Comparison of ENCODE assay signal across 8 cellular contexts in genomic region chr13:30735025-30735967, GRCh38. TPM values are rescaled to one million over a fixed set of nuclear protein-coding genes. Genes with fewer than 3 reads are reported as not detected.
DNase-seq lines count a peak whose midpoint lies in the region; ATAC-seq, FAIRE-seq and TF ChIP-seq lines count a peak whose summit lies in the region.

TSS of gene ALOX5AP (plus strand) at chr13:30735543. CDS start at chr13:30735606, 63 bp downstream.

- no peak within 1 kb of the TSS for H3K4me3 ChIP-seq in liver (ENCODE audit: low read depth in 1 of 3, low read length in 3 of 3)
- no peak within 1 kb of the TSS for H3K4me3 ChIP-seq in HepG2 (replicated peaks in 1 of 3; ENCODE audit: insufficient read depth in 1 of 3, low read depth in 2 of 3, low read length in 3 of 3)
- peak within 1 kb of the TSS; percentile 71 for H3K4me3 ChIP-seq in SU-DHL-6 (ENCODE audit: insufficient read depth, low read length, poor library complexity, severe bottlenecking)
- H3K4me3 ChIP-seq in subcutaneous abdominal adipose tissue (ENCODE audit: low read depth in 1 of 5, low read length in 5 of 5), result peak within 1 kb of the TSS; percentile 28 to 51 (median 41)

- H3K4me2 ChIP-seq in HepG2 (ENCODE audit: low read depth, low read length) (no peak within 1 kb of the TSS), SU-DHL-6 (ENCODE audit: low read depth, low read length, poor library complexity, severe bottlenecking) (peak within 1 kb of the TSS; percentile 98)

- POLR2A ChIA-PET in HepG2 (lab: Yijun Ruan, JAX), result no interaction called here

- H3K9me3 ChIP-seq in liver (ENCODE audit: control insufficient read depth in 4 of 4, low read length in 3 of 4) (no peaks in the 10 kb centered on the region), HepG2 (ENCODE audit: low read length) (no peaks in the 10 kb centered on the region), SU-DHL-6 (ENCODE audit: insufficient read depth, low read length) (no peaks in the 10 kb centered on the region), subcutaneous abdominal adipose tissue (ENCODE audit: control insufficient read depth in 5 of 5, low read length in 5 of 5) (no peaks in the 10 kb centered on the region)

- peaks cover 15% of the 10 kb centered on the region; the same call in 1 of the 2 replicates for H3F3A ChIP-seq in SU-DHL-6 (ENCODE audit: insufficient read depth)

- CTCF ChIA-PET in HepG2 (lab: Yijun Ruan, JAX; ENCODE audit: low intra/inter-chr PET ratio, low total read pairs), result no interaction called here

- no TSS peak for BruUV-seq in HepG2 (replicated peaks; lab: Mats Ljungman, UMichigan)

- no peaks in the 10 kb centered on the region for H3K9me2 ChIP-seq in SU-DHL-6 (replicated peaks; ENCODE audit: insufficient read depth, low read length)

- intact Hi-C loops in HepG2 (cut with micrococcal nuclease; ENCODE audit: unreplicated experiment), result no loop called here

- TF ChIP-seq EP300 in HepG2 (IDR thresholded peaks at IDR 0.05; ENCODE audit: low read depth in 2 of 2, low read length in 2 of 2) (no peak), HepG2 (CRISPR knock-in tag; IDR thresholded peaks at IDR 0.05; ENCODE audit: borderline replicate concordance) (no peak)

- H3K27ac ChIP-seq in liver (ENCODE audit: low read depth in 1 of 2, low read length in 2 of 2) (peak within 1 kb of the TSS; percentile 25 to 33), HepG2 (ENCODE audit: extremely low read length, insufficient read depth, low read length) (no peak within 1 kb of the TSS), SU-DHL-6 (ENCODE audit: low read depth, low read length) (peak within 1 kb of the TSS; percentile 83), foreskin keratinocyte (peak within 1 kb of the TSS; percentile 67), subcutaneous abdominal adipose tissue (ENCODE audit: low read depth, low read length) (no peak within 1 kb of the TSS)

- no peak for ATAC-seq in HepG2
- peak; percentile 55 for ATAC-seq in HG03097 (IDR thresholded peaks at IDR 0.05; ENCODE audit: low FRiP score, unreplicated experiment)
- no peak for ATAC-seq in foreskin keratinocyte

- in situ Hi-C loops in HepG2 (cut with HindIII; ENCODE audit: extremely low pct_ligation_motif_present, low pct_unique_long_range_greater_than_20kb), result no loop called here

- TF ChIP-seq CTCF in liver (IDR thresholded peaks at IDR 0.05; ENCODE audit: low read depth, low read length, missing input control), result no peak
- no peak for TF ChIP-seq CTCF in HepG2 (CRISPR knock-in tag; IDR thresholded peaks at IDR 0.05)
- no peak for TF ChIP-seq CTCF in SU-DHL-6 (IDR thresholded peaks at IDR 0.05; ENCODE audit: insufficient read depth, low read length, poor library complexity, severe bottlenecking)
- no peak for TF ChIP-seq CTCF in foreskin keratinocyte (conservative IDR thresholded peaks at IDR 0.05)

- H3K4me1 ChIP-seq in liver (ENCODE audit: control insufficient read depth in 4 of 4, insufficient read depth in 4 of 4, low read length in 3 of 4), result no peaks in the 10 kb centered on the region
- peaks cover 28% of the 10 kb centered on the region for H3K4me1 ChIP-seq in HepG2 (ENCODE audit: insufficient read depth, low read length)
- H3K4me1 ChIP-seq in foreskin keratinocyte, result peaks cover 16% of the 10 kb centered on the region
- H3K4me1 ChIP-seq in subcutaneous abdominal adipose tissue (ENCODE audit: control insufficient read depth in 5 of 5, insufficient read depth in 5 of 5, low read length in 5 of 5), result peaks cover 0 to 32% (median 13%) of the 10 kb centered on the region in 5 donors

- H2AFZ ChIP-seq in HepG2 (ENCODE audit: low read length), result no peak within 1 kb of the TSS
- peak within 1 kb of the TSS; percentile 77 for H2AFZ ChIP-seq in SU-DHL-6 (ENCODE audit: low read depth, low read length, severe bottlenecking)

- H4K20me1 ChIP-seq in HepG2 (ENCODE audit: insufficient read depth, low read length) (no peaks in the 10 kb centered on the region), SU-DHL-6 (ENCODE audit: low read depth, low read length) (no peaks in the 10 kb centered on the region)

- peak within 1 kb of the TSS in 1 of 2 donors; percentile 54 for H3K9ac ChIP-seq in liver (ENCODE audit: low read depth in 1 of 2, low read length in 2 of 2)
- no peak within 1 kb of the TSS for H3K9ac ChIP-seq in HepG2 (ENCODE audit: insufficient read depth, low read depth, low read length)
- H3K9ac ChIP-seq in SU-DHL-6 (ENCODE audit: low read length), result peak within 1 kb of the TSS; percentile 63
- peak within 1 kb of the TSS in 1 of 5 donors; percentile 9 for H3K9ac ChIP-seq in subcutaneous abdominal adipose tissue (ENCODE audit: low read length in 5 of 5)

- H3K36me3 ChIP-seq in liver (ENCODE audit: control insufficient read depth in 4 of 4, insufficient read depth in 3 of 4, low read depth in 1 of 4, low read length in 3 of 4) (no peaks in the 10 kb centered on the region), HepG2 (replicated peaks in 1 of 2; ENCODE audit: control insufficient read depth in 1 of 2, insufficient read depth in 2 of 2, low read length in 2 of 2) (no peaks in the 10 kb centered on the region), SU-DHL-6 (ENCODE audit: low read length) (no peaks in the 10 kb centered on the region), subcutaneous abdominal adipose tissue (ENCODE audit: control insufficient read depth in 5 of 5, insufficient read depth in 5 of 5, low read length in 5 of 5) (no peaks in the 10 kb centered on the region)

- no peak for FAIRE-seq in HepG2 (lab: Jason Lieb, UNC)

- H3K27me3 ChIP-seq in liver (ENCODE audit: control insufficient read depth in 4 of 4, insufficient read depth in 4 of 4, low read length in 3 of 4) (no peaks in the 10 kb centered on the region), HepG2 (ENCODE audit: control insufficient read depth in 1 of 2, insufficient read depth in 2 of 2, low read length in 2 of 2) (peaks cover 2 to 7% of the 10 kb centered on the region in 2 experiments; a peak in 2 of 5 replicates), SU-DHL-6 (ENCODE audit: low read length) (no peaks in the 10 kb centered on the region), foreskin keratinocyte (no peaks in the 10 kb centered on the region), subcutaneous abdominal adipose tissue (ENCODE audit: control insufficient read depth in 5 of 5, insufficient read depth in 4 of 5, low read length in 5 of 5) (no peaks in the 10 kb centered on the region)

- TF ChIP-seq POLR2A in HepG2 (IDR thresholded peaks at IDR 0.05; ENCODE audit: insufficient read depth in 1 of 2, low read depth in 2 of 2, low read length in 2 of 2), result no peak

- DNase-seq in HepG2 (ENCODE audit: low spot score) (no peak), foreskin keratinocyte (no peak), NCI-H2227 (lab: John Stamatoyannopoulos, UW; ENCODE audit: unreplicated experiment) (no peak), putamen (ENCODE audit: low spot score) (no peak)

- H3K79me2 ChIP-seq in HepG2 (ENCODE audit: insufficient read depth, low read length) (no peaks in the 10 kb centered on the region), SU-DHL-6 (ENCODE audit: insufficient read depth, low read length) (peaks cover 22% of the 10 kb centered on the region)

- WGBS in liver, result 79% methylated on average over 7 of the region's 7 CpGs
- WGBS in HepG2 (ENCODE audit: low lambda C conversion rate), result 29% methylated on average over 7 of the region's 7 CpGs

- TF ChIP-seq RAD21 in liver (IDR thresholded peaks at IDR 0.05) (no peak), HepG2 (CRISPR knock-in tag; IDR thresholded peaks at IDR 0.05) (no peak)

TF ChIP-seq in liver, 16 proteins besides CTCF, POLR2A, EP300 and RAD21 (continues in another document):
- no peak for TF ChIP-seq GABPA (IDR thresholded peaks at IDR 0.05 in 1 of 2, conservative IDR thresholded peaks at IDR 0.05 in 1 of 2)
- no peak for TF ChIP-seq SP1 (IDR thresholded peaks at IDR 0.05)
- TF ChIP-seq HNF4A (conservative IDR thresholded peaks at IDR 0.05), result no peak
- TF ChIP-seq HNF4G (IDR thresholded peaks at IDR 0.05), result no peak

TF ChIP-seq in HepG2, 621 proteins besides CTCF, POLR2A, EP300 and RAD21:
- no peak for TF ChIP-seq ZNF260 (CRISPR knock-in tag; IDR thresholded peaks at IDR 0.05; ENCODE audit: borderline replicate concordance, low read depth)
- no peak for TF ChIP-seq HNRNPUL1 (IDR thresholded peaks at IDR 0.05; ENCODE audit: low read depth, low read length)
- no peak for TF ChIP-seq SIN3B (IDR thresholded peaks at IDR 0.05; ENCODE audit: low read length)
- TF ChIP-seq SMYD3 (CRISPR knock-in tag; IDR thresholded peaks at IDR 0.05), result no peak
- TF ChIP-seq MAFF (IDR thresholded peaks at IDR 0.05; ENCODE audit: low read depth, low read length), result no peak

RNA-seq across cellular contexts. Expression of gene ALOX5AP, which starts in this region (rescaled TPM):
- total RNA-seq in liver (1 to 10 TPM; 3.5 to 6.7 TPM), HepG2 (2016; rRNA removed; fragmentation: Illumina TruSeq; extraction: Trizol) (0.70 and 0.97 TPM in 2 replicates), foreskin keratinocyte (0.35 and 0.41 TPM in 2 replicates)
- polyA plus RNA-seq in liver (1 to 10 TPM; 3.8 to 4.3 TPM), HepG2 (2011; rRNA removed) (0.50 and 1.2 TPM in 2 replicates), foreskin keratinocyte (0.20 and 0.66 TPM in 2 replicates)
- 1.1 and 2.0 TPM in 2 replicates for total RNA-seq in HepG2 (2016; cell fraction: cytosol; rRNA removed; fragmentation: Illumina TruSeq; extraction: Trizol; ENCODE audit: low read depth)
- total RNA-seq in HepG2 (2016; cell fraction: insoluble cytoplasmic fraction; rRNA removed; fragmentation: Illumina TruSeq; extraction: Trizol), result 0.37 and 1.2 TPM in 2 replicates
- total RNA-seq in HepG2 (2016; cell fraction: membrane; rRNA removed; fragmentation: Illumina TruSeq; extraction: Trizol), result 0.80 and 2.1 TPM in 2 replicates
- not detected in 2 replicates for total RNA-seq in HepG2 (2016; cell fraction: nucleus; rRNA removed; fragmentation: Illumina TruSeq; extraction: Trizol)
- polyA plus RNA-seq in HepG2 (2011; cell fraction: cytosol; rRNA removed), result 0.30 and 0.59 TPM in 2 replicates
- polyA plus RNA-seq in HepG2 (2011; cell fraction: nucleus; rRNA removed), result 0.21 and 0.27 TPM in 2 replicates
- polyA plus RNA-seq in HepG2 (2012), result 2.3 TPM in 1 of 2 replicates, not detected in the other
- polyA plus RNA-seq in HepG2 (2016; cell fraction: cytosol; fragmentation: Illumina TruSeq; extraction: Trizol; ENCODE audit: low read depth), result 1.2 and 1.8 TPM in 2 replicates
- 1.7 and 1.9 TPM in 2 replicates for polyA plus RNA-seq in HepG2 (2016; cell fraction: insoluble cytoplasmic fraction; fragmentation: Illumina TruSeq; extraction: Trizol; ENCODE audit: low read depth)
- 2.2 and 2.3 TPM in 2 replicates for polyA plus RNA-seq in HepG2 (2016; cell fraction: membrane; fragmentation: Illumina TruSeq; extraction: Trizol; ENCODE audit: low read depth)
- 0.77 TPM in 1 of 2 replicates, not detected in the other for polyA plus RNA-seq in HepG2 (2016; cell fraction: nucleus; fragmentation: Illumina TruSeq; extraction: Trizol; ENCODE audit: insufficient read depth, low read depth)
- polyA minus RNA-seq in HepG2 (2011; rRNA and poly(A)+ RNA removed; ENCODE audit: low replicate concordance), result 0.56 and 0.91 TPM in 2 replicates
- not detected in 2 replicates for polyA minus RNA-seq in HepG2 (2011; cell fraction: cytosol; rRNA and poly(A)+ RNA removed)
- polyA minus RNA-seq in HepG2 (2011; cell fraction: nucleus; rRNA and poly(A)+ RNA removed), result not detected in 2 replicates

Comparison
In these comparisons a context has a peak if more than half of its experiments do, and no peak if none do; other contexts are left out.
1. H3K27ac ChIP-seq: peak in liver (2 of 2), SU-DHL-6 (single experiment) and foreskin keratinocyte (single experiment); none in HepG2 (single experiment) and subcutaneous abdominal adipose tissue (single experiment).
2. H3K4me3 ChIP-seq: peak in SU-DHL-6 (single experiment) and subcutaneous abdominal adipose tissue (5 of 5); none in liver (0 of 3) and HepG2 (0 of 3).